16 cellular contexts compared by ENCODE assay signal in the genomic region with DNA sequence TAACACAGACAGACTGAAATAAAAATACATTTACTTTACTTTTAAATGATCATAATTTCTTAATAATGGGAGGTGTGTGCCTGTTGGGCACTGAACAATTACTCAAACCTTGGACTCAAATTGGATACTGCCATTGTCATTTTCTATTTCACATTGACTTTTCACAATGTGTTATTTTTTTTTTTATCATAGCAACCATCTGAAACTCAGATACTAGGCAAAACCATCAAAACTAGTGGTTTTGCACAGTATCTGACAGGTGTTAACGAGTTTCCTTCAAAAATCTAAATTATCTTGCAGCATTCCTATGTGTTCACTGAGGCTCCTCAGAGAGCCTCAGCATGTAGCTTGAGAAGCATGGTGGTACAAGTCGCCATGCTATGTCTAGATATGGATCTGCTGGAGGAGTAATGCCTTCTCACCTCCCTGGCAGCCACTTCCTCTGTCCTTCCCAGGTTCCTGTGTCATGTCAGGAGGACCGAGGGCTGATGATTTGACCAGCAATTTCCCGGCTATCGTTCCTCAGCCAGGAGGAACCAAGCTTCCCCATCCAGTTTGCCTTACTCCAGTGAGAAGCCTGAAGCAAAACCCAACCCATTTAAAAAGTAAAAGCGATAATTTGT.
"Had no signal": no experiment of that assay in that cellular context is flagged by ENCODE, and none has a peak within 500 bp of the region (broad histone marks: within the 10 kb centered on the region; RNA-seq: fewer than 3 reads in every experiment).

No MANE protein-coding gene starts in this region.

- ATAC-seq: activated CD8-positive, alpha-beta T cell treated with anti-CD3 and anti-CD28 coated beads for 36 hours; activated naive CD4-positive, alpha-beta T cell treated with anti-CD3 and anti-CD28 coated beads, Interleukin-2, amount 50 U/mL, for 72 hours; left lung; right lobe of liver had no signal

- H3K9me3 ChIP-seq: breast epithelium, left lung, right lobe of liver, thoracic aorta, vagina had no signal

- H3K36me3 ChIP-seq: breast epithelium, left lung, right lobe of liver, thoracic aorta, vagina had no signal

- H3K27me3 ChIP-seq: left lung, right lobe of liver, vagina had no signal

- FAIRE-seq: islet of Langerhans had no signal

- DNase-seq: activated CD4-positive, alpha-beta T cell treated with anti-CD3 and anti-CD28 coated beads, Interleukin-2, amount 10 ng/mL, durations not matched to agents 7 days and 5 days; activated CD4-positive, CD25-positive, alpha-beta regulatory T cell treated with anti-CD3 and anti-CD28 coated beads, Interleukin-2, amount 50 U/mL, for 72 hours; activated CD8-positive, alpha-beta T cell treated with anti-CD3 and anti-CD28 coated beads for 36 hours; activated T-cell treated with anti-CD3 and anti-CD28 coated beads, Interleukin-2, amount 50 U/mL, for 48 hours; central memory CD4-positive, alpha-beta T cell; foreskin fibroblast; left lung; naive B cell; right lobe of liver; stimulated activated CD4-positive, alpha-beta T cell treated with anti-CD3 and anti-CD28 coated beads, Interleukin-2, amount 100 ng/mL, for 48 hours; T1000 had no signal

- H3K27ac ChIP-seq: left lung, right lobe of liver, thoracic aorta, vagina had no signal

- H3K4me3 ChIP-seq: breast epithelium, left lung, right lobe of liver, thoracic aorta, vagina had no signal

- H3K4me1 ChIP-seq: breast epithelium, left lung, right lobe of liver, vagina had no signal
